ENCODE assay signal across 9 cellular contexts in the genomic region with DNA sequence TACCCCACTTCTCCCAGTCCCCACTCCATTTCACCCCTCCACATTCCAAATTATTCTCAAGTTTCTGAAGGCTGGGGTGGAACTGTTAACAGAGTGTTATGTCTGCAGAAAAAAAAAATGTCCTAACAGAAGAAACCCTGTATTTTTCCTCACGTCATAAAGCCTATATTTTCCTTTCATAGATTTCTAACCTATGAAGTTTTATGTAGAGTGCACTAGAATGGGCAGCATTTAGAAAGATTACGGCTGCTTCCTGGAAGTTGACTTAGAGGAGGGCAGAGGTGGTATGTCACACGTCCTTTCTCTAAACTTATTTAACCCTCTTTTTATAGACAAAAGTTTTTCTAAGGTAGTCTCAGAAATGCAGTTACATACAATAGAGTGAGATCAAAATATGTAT.
"Had no signal": no experiment of that assay in that cellular context is flagged by ENCODE, and none has a peak within 500 bp of the region (broad histone marks: within the 10 kb centered on the region; RNA-seq: fewer than 3 reads in every experiment).

No MANE protein-coding gene starts in this region.

- H3K36me3 ChIP-seq: HAP-1 had no signal

- H3K9ac ChIP-seq: GM23248 had no signal

- ATAC-seq: HCT116 had no signal

- H3K9me3 ChIP-seq: HAP-1 had no signal

- FAIRE-seq: H54 had no signal

- H3K27ac ChIP-seq: GM23248 had no signal

- H2AFZ ChIP-seq: GM23248 had no signal

- H3K4me1 ChIP-seq: HAP-1 had no signal

- H3K4me3 Mint-ChIP-seq: H9, HFFc6 had no signal

- H3K4me1 Mint-ChIP-seq: H9 had no signal

- H3K27ac Mint-ChIP-seq: H9, HFFc6 had no signal

- H3K4me3 ChIP-seq: GM23248, HAP-1 had no signal

- DNase-seq: GM23248, GOT3, H7, H9, HCEC 1CT, HFFc6 had no signal
